Comparison of ENCODE assay signal across 1 cellular context in the genomic region with DNA sequence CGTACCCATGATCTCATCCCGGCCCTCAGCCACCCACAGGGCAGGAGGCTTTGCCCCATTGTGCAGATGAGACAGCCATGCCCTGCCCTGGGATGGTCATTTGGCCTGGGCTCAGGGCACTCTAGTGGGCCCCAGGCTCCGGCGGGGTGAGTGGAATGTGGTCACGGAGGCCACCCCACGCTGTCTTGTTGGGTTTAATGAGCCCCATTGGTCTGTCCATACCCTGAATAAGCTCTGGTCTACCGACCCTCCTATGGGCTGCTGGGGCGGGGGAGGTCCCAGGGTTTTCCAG.
A peak's percentile ranks its signal among the peaks of the same experiment; 100 is the strongest.
TF ChIP-seq lines count a peak whose summit lies in the region.

No MANE protein-coding gene starts in this region.

TF ChIP-seq in HEK293, 187 proteins besides CTCF, POLR2A, EP300 and RAD21 (continued from another document):
- TF ChIP-seq, protein P1, sequence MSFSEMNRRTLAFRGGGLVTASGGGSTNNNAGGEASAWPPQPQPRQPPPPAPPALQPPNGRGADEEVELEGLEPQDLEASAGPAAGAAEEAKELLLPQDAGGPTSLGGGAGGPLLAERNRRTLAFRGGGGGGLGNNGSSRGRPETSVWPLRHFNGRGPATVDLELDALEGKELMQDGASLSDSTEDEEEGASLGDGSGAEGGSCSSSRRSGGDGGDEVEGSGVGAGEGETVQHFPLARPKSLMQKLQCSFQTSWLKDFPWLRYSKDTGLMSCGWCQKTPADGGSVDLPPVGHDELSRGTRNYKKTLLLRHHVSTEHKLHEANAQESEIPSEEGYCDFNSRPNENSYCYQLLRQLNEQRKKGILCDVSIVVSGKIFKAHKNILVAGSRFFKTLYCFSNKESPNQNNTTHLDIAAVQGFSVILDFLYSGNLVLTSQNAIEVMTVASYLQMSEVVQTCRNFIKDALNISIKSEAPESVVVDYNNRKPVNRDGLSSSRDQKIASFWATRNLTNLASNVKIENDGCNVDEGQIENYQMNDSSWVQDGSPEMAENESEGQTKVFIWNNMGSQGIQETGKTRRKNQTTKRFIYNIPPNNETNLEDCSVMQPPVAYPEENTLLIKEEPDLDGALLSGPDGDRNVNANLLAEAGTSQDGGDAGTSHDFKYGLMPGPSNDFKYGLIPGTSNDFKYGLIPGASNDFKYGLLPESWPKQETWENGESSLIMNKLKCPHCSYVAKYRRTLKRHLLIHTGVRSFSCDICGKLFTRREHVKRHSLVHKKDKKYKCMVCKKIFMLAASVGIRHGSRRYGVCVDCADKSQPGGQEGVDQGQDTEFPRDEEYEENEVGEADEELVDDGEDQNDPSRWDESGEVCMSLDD (tag by site-specific recombination; IDR thresholded peaks at IDR 0.05), result no peak
- TF ChIP-seq ZNF530 (tag by site-specific recombination; IDR thresholded peaks at IDR 0.05; ENCODE audit: low read depth) (no peak), EGR2 (tag by site-specific recombination; IDR thresholded peaks at IDR 0.05; ENCODE audit: low read depth) (peak; percentile 60)
- TF ChIP-seq, protein P2, sequence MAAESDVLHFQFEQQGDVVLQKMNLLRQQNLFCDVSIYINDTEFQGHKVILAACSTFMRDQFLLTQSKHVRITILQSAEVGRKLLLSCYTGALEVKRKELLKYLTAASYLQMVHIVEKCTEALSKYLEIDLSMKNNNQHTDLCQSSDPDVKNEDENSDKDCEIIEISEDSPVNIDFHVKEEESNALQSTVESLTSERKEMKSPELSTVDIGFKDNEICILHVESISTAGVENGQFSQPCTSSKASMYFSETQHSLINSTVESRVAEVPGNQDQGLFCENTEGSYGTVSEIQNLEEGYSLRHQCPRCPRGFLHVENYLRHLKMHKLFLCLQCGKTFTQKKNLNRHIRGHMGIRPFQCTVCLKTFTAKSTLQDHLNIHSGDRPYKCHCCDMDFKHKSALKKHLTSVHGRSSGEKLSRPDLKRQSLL (tag by site-specific recombination; IDR thresholded peaks at IDR 0.05), result no peak
- TF ChIP-seq, protein P3, sequence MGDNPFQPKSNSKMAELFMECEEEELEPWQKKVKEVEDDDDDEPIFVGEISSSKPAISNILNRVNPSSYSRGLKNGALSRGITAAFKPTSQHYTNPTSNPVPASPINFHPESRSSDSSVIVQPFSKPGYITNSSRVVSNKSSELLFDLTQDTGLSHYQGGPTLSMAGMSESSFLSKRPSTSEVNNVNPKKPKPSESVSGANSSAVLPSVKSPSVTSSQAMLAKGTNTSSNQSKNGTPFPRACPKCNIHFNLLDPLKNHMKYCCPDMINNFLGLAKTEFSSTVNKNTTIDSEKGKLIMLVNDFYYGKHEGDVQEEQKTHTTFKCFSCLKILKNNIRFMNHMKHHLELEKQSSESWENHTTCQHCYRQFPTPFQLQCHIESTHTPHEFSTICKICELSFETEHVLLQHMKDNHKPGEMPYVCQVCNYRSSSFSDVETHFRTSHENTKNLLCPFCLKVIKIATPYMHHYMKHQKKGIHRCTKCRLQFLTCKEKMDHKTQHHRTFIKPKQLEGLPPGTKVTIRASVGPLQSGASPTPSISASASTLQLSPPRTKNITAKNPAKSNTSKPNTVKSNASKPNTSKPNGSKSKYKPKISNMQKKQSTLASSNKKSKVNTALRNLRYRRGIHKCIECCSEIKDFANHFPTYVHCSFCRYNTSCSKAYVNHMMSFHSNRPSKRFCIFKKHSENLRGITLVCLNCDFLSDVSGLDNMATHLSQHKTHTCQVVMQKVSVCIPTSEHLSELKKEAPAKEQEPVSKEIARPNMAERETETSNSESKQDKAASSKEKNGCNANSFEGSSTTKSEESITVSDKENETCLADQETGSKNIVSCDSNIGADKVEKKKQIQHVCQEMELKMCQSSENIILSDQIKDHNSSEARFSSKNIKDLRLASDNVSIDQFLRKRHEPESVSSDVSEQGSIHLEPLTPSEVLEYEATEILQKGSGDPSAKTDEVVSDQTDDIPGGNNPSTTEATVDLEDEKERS (tag by site-specific recombination; IDR thresholded peaks at IDR 0.05), result no peak
